19 cellular contexts compared by ENCODE assay signal in the genomic region with DNA sequence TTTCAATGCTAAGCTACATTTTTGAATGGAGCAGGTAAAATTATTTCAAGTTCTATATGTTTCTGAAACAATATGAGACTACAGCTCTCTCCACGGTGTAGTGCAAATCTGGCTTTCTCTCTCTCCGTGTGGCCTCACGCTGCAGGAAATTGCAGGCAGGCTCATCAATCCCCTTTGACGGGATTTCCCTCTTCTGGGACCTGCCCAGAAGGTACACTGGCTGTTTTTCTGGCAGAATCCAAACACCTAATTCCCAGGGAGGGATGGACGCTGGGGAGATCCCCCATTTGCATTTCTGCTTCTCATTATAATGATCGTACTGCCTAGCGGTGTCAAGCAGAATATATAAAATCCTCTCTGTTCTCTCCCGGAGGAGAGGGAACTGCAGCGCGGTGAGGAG.
DNase-seq lines count a peak whose midpoint lies in the region; ATAC-seq, FAIRE-seq and TF ChIP-seq lines count a peak whose summit lies in the region.
"Had no signal": no experiment of that assay in that cellular context is flagged by ENCODE, and none has a peak within 500 bp of the region (broad histone marks: within the 10 kb centered on the region; RNA-seq: fewer than 3 reads in every experiment).

No MANE protein-coding gene starts in this region.

- intact Hi-C loops in dorsolateral prefrontal cortex (cut with DNase I) (no loop called here), pancreas (cut with DNase I) (no loop called here)

- no peak overlapping the region for H3K27ac ChIP-seq in dorsolateral prefrontal cortex
- no peak overlapping the region for H3K27ac ChIP-seq in pancreas
- H3K27ac ChIP-seq: gastroesophageal sphincter had no signal

- DNase-seq in DMS153 treated with DMSO at 0.1 percent for 48 hours (lab: John Stamatoyannopoulos, UW; ENCODE audit: unreplicated experiment) (peak; percentile 48), NCI-H2081 treated with DMSO at 0.1 percent for 48 hours (lab: John Stamatoyannopoulos, UW) (peak; percentile 49), dorsolateral prefrontal cortex (no peak), pancreas (no peak), SW 1271 (lab: John Stamatoyannopoulos, UW) (no peak), iPS-NIHi11 (ENCODE audit: low spot score) (no peak), NAMALWA (ENCODE audit: low spot score) (no peak)
- DNase-seq: activated CD4-positive, alpha-beta T cell treated with anti-CD3 and anti-CD28 coated beads, Interleukin-2, amount 10 ng/mL, durations not matched to agents 7 days and 5 days; activated naive CD8-positive, alpha-beta T cell treated with anti-CD3 and anti-CD28 coated beads, Interleukin-2, amount 50 U/mL, for 24 hours; EL; Kasumi-1; NCI-H1436; right cardiac atrium; stimulated activated CD4-positive, alpha-beta T cell treated with anti-CD3 and anti-CD28 coated beads, Interleukin-15, amount 100 ng/mL, for 24 hours had no signal

- peak overlapping the region in 57 of 59 donors; percentile 4 to 64 (median 43) for H3K4me3 ChIP-seq in dorsolateral prefrontal cortex
- H3K4me3 ChIP-seq in pancreas = no peak overlapping the region
- H3K4me3 ChIP-seq: gastroesophageal sphincter had no signal

- H3K4me1 ChIP-seq in pancreas = no peaks in the 10 kb centered on the region
- H3K4me1 ChIP-seq: gastroesophageal sphincter had no signal

- 21 to 25% methylated on average over 10 of the region's 10 CpGs for WGBS in pancreas, 2 donors

- H3K27me3 ChIP-seq in dorsolateral prefrontal cortex = no peaks in the 10 kb centered on the region
- H3K27me3 ChIP-seq in pancreas = no peaks in the 10 kb centered on the region
- H3K27me3 ChIP-seq: gastroesophageal sphincter had no signal

- no peaks in the 10 kb centered on the region for H3K36me3 ChIP-seq in pancreas
- H3K36me3 ChIP-seq: gastroesophageal sphincter had no signal

- peak in 3 of 4 donors; percentile 28 to 60 (median 35) for ATAC-seq in pancreas
- ATAC-seq: activated naive CD8-positive, alpha-beta T cell treated with anti-CD3 and anti-CD28 coated beads, Interleukin-2, amount 50 U/mL, for 24 hours; esophagus mucosa; gastroesophageal sphincter; left lobe of liver; right cardiac atrium; stimulated activated effector memory CD8-positive, alpha-beta T cell treated with anti-CD3 and anti-CD28 coated beads, Interleukin-12 subunit alpha, Interleukin-12 subunit beta, amount 100 ng/mL, for 72 hours had no signal

- no peaks in the 10 kb centered on the region for H3K9me3 ChIP-seq in pancreas
- H3K9me3 ChIP-seq: gastroesophageal sphincter had no signal

- no peak for TF ChIP-seq CTCF in dorsolateral prefrontal cortex (IDR thresholded peaks at IDR 0.05 in 54 of 56, conservative IDR thresholded peaks at IDR 0.05 in 2 of 56; ENCODE audit: low read depth in 1 of 56, partially characterized antibody in 56 of 56)
- TF ChIP-seq CTCF in pancreas (IDR thresholded peaks at IDR 0.05) = no peak

- no peak for FAIRE-seq in pancreas (lab: Jason Lieb, UNC)
- FAIRE-seq: HTR-8/SVneo had no signal

Comparison
In these comparisons a context has a peak if more than half of its experiments do, and no peak if none do; other contexts are left out.
1. DNase-seq: peak in DMS153 treated with DMSO at 0.1 percent for 48 hours (single experiment) and NCI-H2081 treated with DMSO at 0.1 percent for 48 hours (single experiment); none in dorsolateral prefrontal cortex (0 of 10), pancreas (0 of 6), SW 1271 (0 of 2), iPS-NIHi11 (single experiment) and NAMALWA (single experiment).
2. H3K4me3 ChIP-seq: peak in dorsolateral prefrontal cortex (57 of 59); none in pancreas (0 of 4).